In genomic region chr16:67552476-67552875, GRCh38 we compare ENCODE assay signal across 12 cellular contexts. TPM values are rescaled to one million over a fixed set of nuclear protein-coding genes. Genes with fewer than 3 reads are reported as not detected.
DNase-seq lines count a peak whose midpoint lies in the region; ATAC-seq and TF ChIP-seq lines count a peak whose summit lies in the region.
"Had no signal": no experiment of that assay in that cellular context is flagged by ENCODE, and none has a peak within 500 bp of the region (broad histone marks: within the 10 kb centered on the region; RNA-seq: fewer than 3 reads in every experiment).

No MANE protein-coding gene starts in this region.

- DNase-seq in activated CD4-positive, alpha-beta T cell treated with anti-CD3 and anti-CD28 coated beads for 36 hours = no peak
- no peak for DNase-seq in activated CD4-positive, alpha-beta T cell treated with anti-CD3 and anti-CD28 coated beads, Interleukin-2, amount 50 U/mL, for 4 hours
- DNase-seq in RPMI8226 (peak; percentile 71), heart left ventricle (peak in 2 of 5 donors; percentile 50 to 57), NCI-H748 (lab: John Stamatoyannopoulos, UW; ENCODE audit: unreplicated experiment) (no peak), PC-9 (no peak)
- DNase-seq: activated T-cell treated with anti-CD3 and anti-CD28 coated beads, Interleukin-2, amount 50 U/mL, for 4 hours; effector CD4-positive, alpha-beta T cell; NCI-H1417 treated with DMSO at 0.1 percent for 48 hours had no signal

- H3K4me2 ChIP-seq in PC-9 = no peak overlapping the region

- no TSS peak for BruUV-seq in PC-9 (replicated peaks; lab: Mats Ljungman, UMichigan)

- H3K27me3 ChIP-seq in heart left ventricle (no peaks in the 10 kb centered on the region), skeletal muscle tissue (ENCODE audit: control insufficient read depth in 3 of 3, insufficient read depth in 3 of 3, low read length in 3 of 3) (no peaks in the 10 kb centered on the region), PC-9 (ENCODE audit: insufficient read depth, low read depth) (no peaks in the 10 kb centered on the region)
- H3K27me3 ChIP-seq: right lobe of liver had no signal

- H2AFZ ChIP-seq in PC-9 = no peak overlapping the region

- H3K27ac ChIP-seq in heart left ventricle (peak overlapping the region in 10 of 12 donors; percentile 18 to 82 (median 66)), skeletal muscle tissue (ENCODE audit: low read depth, low read length) (peak overlapping the region; percentile 28), PC-9 (no peak overlapping the region)
- H3K27ac ChIP-seq: right lobe of liver had no signal

- TF ChIP-seq POLR2A in heart left ventricle (IDR thresholded peaks at IDR 0.05) = no peak

- CTCF ChIA-PET in activated CD4-positive, alpha-beta T cell treated with anti-CD3 and anti-CD28 coated beads for 36 hours (lab: Charles Lee) = interaction anchor here (0.7 to 1.3 kb wide), 5 partner anchors 10 to 71 kb away, joined by 3 to 6 read pairs (median 3); partner anchors contain the start of gene CTCF
- CTCF ChIA-PET in PC-9 (lab: Charles Lee) = no interaction called here

- intact Hi-C loops in activated CD4-positive, alpha-beta T cell treated with anti-CD3 and anti-CD28 coated beads for 36 hours (cut with DNase I, micrococcal nuclease) = no loop called here
- intact Hi-C loops in heart left ventricle (cut with DNase I) (no loop called here), PC-9 (cut with micrococcal nuclease; ENCODE audit: unreplicated experiment) (no loop called here)

- peak overlapping the region in 2 of 3 donors; percentile 14 to 45 for H3K9ac ChIP-seq in skeletal muscle tissue (ENCODE audit: low read depth in 1 of 3, low read length in 3 of 3)

- H3K9me3 ChIP-seq in heart left ventricle = no peaks in the 10 kb centered on the region
- H3K9me3 ChIP-seq in skeletal muscle tissue (ENCODE audit: control insufficient read depth in 3 of 3, low read length in 3 of 3) = no peaks in the 10 kb centered on the region
- H3K9me3 ChIP-seq in PC-9 (ENCODE audit: insufficient read depth, low read depth) = no peaks in the 10 kb centered on the region
- H3K9me3 ChIP-seq: right lobe of liver had no signal

- peak overlapping the region; percentile 87 for H3K27ac Mint-ChIP-seq in activated CD4-positive, alpha-beta T cell treated with anti-CD3 and anti-CD28 coated beads for 36 hours

- no peak overlapping the region for H3K4me3 Mint-ChIP-seq in activated CD4-positive, alpha-beta T cell treated with anti-CD3 and anti-CD28 coated beads for 36 hours
- H3K4me3 Mint-ChIP-seq: activated T-cell treated with anti-CD3 and anti-CD28 coated beads, Interleukin-2, amount 50 U/mL, for 4 hours had no signal

- H3K36me3 Mint-ChIP-seq in activated CD4-positive, alpha-beta T cell treated with anti-CD3 and anti-CD28 coated beads for 36 hours (ENCODE audit: low read depth) = peaks cover 9% of the 10 kb centered on the region

- H3K27me3 Mint-ChIP-seq in activated CD4-positive, alpha-beta T cell treated with anti-CD3 and anti-CD28 coated beads for 36 hours = no peaks in the 10 kb centered on the region

- POLR2A ChIA-PET in activated CD4-positive, alpha-beta T cell treated with anti-CD3 and anti-CD28 coated beads for 36 hours (lab: Charles Lee) = interaction anchor here (1.2 kb wide), 1 partner anchor 10 kb away, joined by 8 read pairs; the partner anchor contains the start of gene CTCF
- POLR2A ChIA-PET in PC-9 (lab: Charles Lee; ENCODE audit: unreplicated experiment) = no interaction called here

- no peaks in the 10 kb centered on the region for H3K9me2 ChIP-seq in PC-9 (ENCODE audit: insufficient read depth)

- H3K4me3 ChIP-seq in heart left ventricle (no peak overlapping the region), skeletal muscle tissue (ENCODE audit: low read length in 3 of 3) (no peak overlapping the region), PC-9 (no peak overlapping the region)
- H3K4me3 ChIP-seq: right lobe of liver had no signal

- H3K79me2 ChIP-seq in PC-9 (ENCODE audit: low read depth) = peaks cover 6% of the 10 kb centered on the region

- peaks cover 52% of the 10 kb centered on the region for H3K4me1 Mint-ChIP-seq in activated CD4-positive, alpha-beta T cell treated with anti-CD3 and anti-CD28 coated beads for 36 hours

- H3K9me3 Mint-ChIP-seq in activated CD4-positive, alpha-beta T cell treated with anti-CD3 and anti-CD28 coated beads for 36 hours (ENCODE audit: low read depth) = no peaks in the 10 kb centered on the region
- H3K9me3 Mint-ChIP-seq: activated T-cell treated with anti-CD3 and anti-CD28 coated beads, Interleukin-2, amount 50 U/mL, for 4 hours had no signal

- WGBS in heart left ventricle, 4 donors = 8 to 13% (median 12%) methylated on average over 4 of the region's 4 CpGs

- H3K36me3 ChIP-seq in heart left ventricle = peaks cover 0 to 18% (median 10%) of the 10 kb centered on the region in 9 donors
- H3K36me3 ChIP-seq in skeletal muscle tissue (ENCODE audit: control insufficient read depth in 3 of 3, insufficient read depth in 3 of 3, low read length in 3 of 3) = peaks cover 11 to 15% (median 13%) of the 10 kb centered on the region in 3 donors
- no peaks in the 10 kb centered on the region for H3K36me3 ChIP-seq in PC-9 (ENCODE audit: low read depth)
- H3K36me3 ChIP-seq: right lobe of liver had no signal

- H4K20me1 ChIP-seq in PC-9 (ENCODE audit: insufficient read depth) = no peaks in the 10 kb centered on the region

- no peak for ATAC-seq in activated CD4-positive, alpha-beta T cell treated with anti-CD3 and anti-CD28 coated beads for 36 hours
- ATAC-seq in heart left ventricle (peak; percentile 12 to 69 (median 56)), HG03039 (IDR thresholded peaks at IDR 0.05; ENCODE audit: unreplicated experiment) (no peak)
- ATAC-seq: activated T-cell treated with anti-CD3 and anti-CD28 coated beads, Interleukin-2, amount 50 U/mL, for 4 hours; right lobe of liver had no signal

- no peak for TF ChIP-seq CTCF in heart left ventricle (IDR thresholded peaks at IDR 0.05)
- TF ChIP-seq CTCF in PC-9 (conservative IDR thresholded peaks at IDR 0.05) = no peak

- H3F3A ChIP-seq in PC-9 (ENCODE audit: insufficient read depth, low read depth) = peaks cover 27% of the 10 kb centered on the region

- H3K4me1 ChIP-seq in heart left ventricle (peaks cover 8 to 49% (median 26%) of the 10 kb centered on the region in 12 donors), skeletal muscle tissue (ENCODE audit: control insufficient read depth in 3 of 3, insufficient read depth in 3 of 3, low read length in 3 of 3) (peaks cover 51 to 74% (median 54%) of the 10 kb centered on the region in 3 donors), PC-9 (replicated peaks; ENCODE audit: insufficient read depth) (peaks cover 26% of the 10 kb centered on the region)
- H3K4me1 ChIP-seq: right lobe of liver had no signal

RNA-seq across cellular contexts. Expression of gene CTCF, which starts 9.8 kb away (rescaled TPM):
- total RNA-seq in activated CD4-positive, alpha-beta T cell treated with anti-CD3 and anti-CD28 coated beads for 36 hours = 10 to 100 TPM; 51.0 to 66.4 TPM
- 10 to 100 TPM; 19.0 to 35.8 (median 25.4) TPM for total RNA-seq in heart left ventricle
- 10 to 100 TPM; 13.9 to 18.6 TPM for polyA plus RNA-seq in heart left ventricle
- 31.3 TPM for total RNA-seq in skeletal muscle tissue
- total RNA-seq in PC-9 (2021) = 35.3 and 39.0 TPM in 2 replicates

RNA-seq across cellular contexts. Expression of gene RIPOR1, which starts 23.8 kb away (rescaled TPM):
- total RNA-seq in activated CD4-positive, alpha-beta T cell treated with anti-CD3 and anti-CD28 coated beads for 36 hours = 10 to 100 TPM; 18.9 to 24.1 TPM
- total RNA-seq in heart left ventricle = 100 to 1,000 TPM in 1 of 9 donors, 10 to 100 TPM in 8; 51.1 to 156 (median 69.4) TPM
- polyA plus RNA-seq in heart left ventricle = 10 to 100 TPM; 40.7 to 45.5 TPM
- total RNA-seq in skeletal muscle tissue = 30.8 TPM
- total RNA-seq in PC-9 (2021) = 76.7 and 113 TPM in 2 replicates

Comparison
In these comparisons a context has a peak if more than half of its experiments do, and no peak if none do; other contexts are left out.
1. ATAC-seq: peak in heart left ventricle (4 of 4); none in activated CD4-positive, alpha-beta T cell treated with anti-CD3 and anti-CD28 coated beads for 36 hours (single experiment) and HG03039 (single experiment).